1 cellular context compared by ENCODE assay signal in genomic region chr1:54658164-54658913, GRCh38.
TF ChIP-seq lines count a peak whose summit lies in the region.

No MANE protein-coding gene starts in this region.

TF ChIP-seq in HEK293, 187 proteins besides CTCF, POLR2A, EP300 and RAD21 (continued from another document):
- peak; percentile 91 for TF ChIP-seq ZNF280D (tag by site-specific recombination; IDR thresholded peaks at IDR 0.05)
- TF ChIP-seq ELK4 (IDR thresholded peaks at IDR 0.05; ENCODE audit: borderline replicate concordance, low read depth, low read length): no peak
TF ChIP-seq in HEK293: peak in this region for 2.
